2 cellular contexts compared by ENCODE assay signal in genomic region chr17:43611230-43611969, GRCh38.
TF ChIP-seq lines count a peak whose summit lies in the region.

No MANE protein-coding gene starts in this region.

TF ChIP-seq in HepG2, 621 proteins besides CTCF, POLR2A, EP300 and RAD21 (continues in another document):
- TF ChIP-seq HES4 (CRISPR knock-in tag; IDR thresholded peaks at IDR 0.05; ENCODE audit: borderline replicate concordance) (0 out of 2 replicates have a peak, but pooled peaks have one; percentile 21), ZNF510 (CRISPR knock-in tag; IDR thresholded peaks at IDR 0.05; ENCODE audit: low read depth) (no peak), KDM3A (CRISPR knock-in tag; IDR thresholded peaks at IDR 0.05; ENCODE audit: low read depth) (no peak), TEAD3 (CRISPR knock-in tag; optimal IDR thresholded peaks at IDR 0.05; ENCODE audit: borderline replicate concordance) (peak; percentile 48), ZSCAN20 (CRISPR knock-in tag; IDR thresholded peaks at IDR 0.05; ENCODE audit: borderline replicate concordance) (no peak), ZNF331 (CRISPR knock-in tag; IDR thresholded peaks at IDR 0.05) (no peak), DNMT1 (CRISPR knock-in tag; IDR thresholded peaks at IDR 0.05) (no peak), ZNF333 (CRISPR knock-in tag; IDR thresholded peaks at IDR 0.05; ENCODE audit: borderline replicate concordance) (no peak), ZNF281 (CRISPR knock-in tag; IDR thresholded peaks at IDR 0.05; ENCODE audit: borderline replicate concordance) (no peak), RBM39 (IDR thresholded peaks at IDR 0.05; ENCODE audit: low read depth, low read length, poor library complexity, severe bottlenecking) (no peak), SRF (IDR thresholded peaks at IDR 0.05; ENCODE audit: low read depth, low read length) (no peak), HOXA5 (CRISPR knock-in tag; IDR thresholded peaks at IDR 0.05) (no peak), TMF1 (CRISPR knock-in tag; IDR thresholded peaks at IDR 0.05; ENCODE audit: low read depth) (no peak), ZNF605 (CRISPR knock-in tag; IDR thresholded peaks at IDR 0.05) (no peak)
- TF ChIP-seq, protein P1, sequence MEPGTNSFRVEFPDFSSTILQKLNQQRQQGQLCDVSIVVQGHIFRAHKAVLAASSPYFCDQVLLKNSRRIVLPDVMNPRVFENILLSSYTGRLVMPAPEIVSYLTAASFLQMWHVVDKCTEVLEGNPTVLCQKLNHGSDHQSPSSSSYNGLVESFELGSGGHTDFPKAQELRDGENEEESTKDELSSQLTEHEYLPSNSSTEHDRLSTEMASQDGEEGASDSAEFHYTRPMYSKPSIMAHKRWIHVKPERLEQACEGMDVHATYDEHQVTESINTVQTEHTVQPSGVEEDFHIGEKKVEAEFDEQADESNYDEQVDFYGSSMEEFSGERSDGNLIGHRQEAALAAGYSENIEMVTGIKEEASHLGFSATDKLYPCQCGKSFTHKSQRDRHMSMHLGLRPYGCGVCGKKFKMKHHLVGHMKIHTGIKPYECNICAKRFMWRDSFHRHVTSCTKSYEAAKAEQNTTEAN (CRISPR knock-in tag; conservative IDR thresholded peaks at IDR 0.05): no peak
- TF ChIP-seq, protein P2, sequence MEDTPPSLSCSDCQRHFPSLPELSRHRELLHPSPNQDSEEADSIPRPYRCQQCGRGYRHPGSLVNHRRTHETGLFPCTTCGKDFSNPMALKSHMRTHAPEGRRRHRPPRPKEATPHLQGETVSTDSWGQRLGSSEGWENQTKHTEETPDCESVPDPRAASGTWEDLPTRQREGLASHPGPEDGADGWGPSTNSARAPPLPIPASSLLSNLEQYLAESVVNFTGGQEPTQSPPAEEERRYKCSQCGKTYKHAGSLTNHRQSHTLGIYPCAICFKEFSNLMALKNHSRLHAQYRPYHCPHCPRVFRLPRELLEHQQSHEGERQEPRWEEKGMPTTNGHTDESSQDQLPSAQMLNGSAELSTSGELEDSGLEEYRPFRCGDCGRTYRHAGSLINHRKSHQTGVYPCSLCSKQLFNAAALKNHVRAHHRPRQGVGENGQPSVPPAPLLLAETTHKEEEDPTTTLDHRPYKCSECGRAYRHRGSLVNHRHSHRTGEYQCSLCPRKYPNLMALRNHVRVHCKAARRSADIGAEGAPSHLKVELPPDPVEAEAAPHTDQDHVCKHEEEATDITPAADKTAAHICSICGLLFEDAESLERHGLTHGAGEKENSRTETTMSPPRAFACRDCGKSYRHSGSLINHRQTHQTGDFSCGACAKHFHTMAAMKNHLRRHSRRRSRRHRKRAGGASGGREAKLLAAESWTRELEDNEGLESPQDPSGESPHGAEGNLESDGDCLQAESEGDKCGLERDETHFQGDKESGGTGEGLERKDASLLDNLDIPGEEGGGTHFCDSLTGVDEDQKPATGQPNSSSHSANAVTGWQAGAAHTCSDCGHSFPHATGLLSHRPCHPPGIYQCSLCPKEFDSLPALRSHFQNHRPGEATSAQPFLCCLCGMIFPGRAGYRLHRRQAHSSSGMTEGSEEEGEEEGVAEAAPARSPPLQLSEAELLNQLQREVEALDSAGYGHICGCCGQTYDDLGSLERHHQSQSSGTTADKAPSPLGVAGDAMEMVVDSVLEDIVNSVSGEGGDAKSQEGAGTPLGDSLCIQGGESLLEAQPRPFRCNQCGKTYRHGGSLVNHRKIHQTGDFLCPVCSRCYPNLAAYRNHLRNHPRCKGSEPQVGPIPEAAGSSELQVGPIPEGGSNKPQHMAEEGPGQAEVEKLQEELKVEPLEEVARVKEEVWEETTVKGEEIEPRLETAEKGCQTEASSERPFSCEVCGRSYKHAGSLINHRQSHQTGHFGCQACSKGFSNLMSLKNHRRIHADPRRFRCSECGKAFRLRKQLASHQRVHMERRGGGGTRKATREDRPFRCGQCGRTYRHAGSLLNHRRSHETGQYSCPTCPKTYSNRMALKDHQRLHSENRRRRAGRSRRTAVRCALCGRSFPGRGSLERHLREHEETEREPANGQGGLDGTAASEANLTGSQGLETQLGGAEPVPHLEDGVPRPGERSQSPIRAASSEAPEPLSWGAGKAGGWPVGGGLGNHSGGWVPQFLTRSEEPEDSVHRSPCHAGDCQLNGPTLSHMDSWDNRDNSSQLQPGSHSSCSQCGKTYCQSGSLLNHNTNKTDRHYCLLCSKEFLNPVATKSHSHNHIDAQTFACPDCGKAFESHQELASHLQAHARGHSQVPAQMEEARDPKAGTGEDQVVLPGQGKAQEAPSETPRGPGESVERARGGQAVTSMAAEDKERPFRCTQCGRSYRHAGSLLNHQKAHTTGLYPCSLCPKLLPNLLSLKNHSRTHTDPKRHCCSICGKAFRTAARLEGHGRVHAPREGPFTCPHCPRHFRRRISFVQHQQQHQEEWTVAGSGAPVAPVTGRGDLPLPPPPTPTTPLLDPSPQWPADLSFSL (CRISPR knock-in tag; IDR thresholded peaks at IDR 0.05): no peak
- TF ChIP-seq, protein P3, sequence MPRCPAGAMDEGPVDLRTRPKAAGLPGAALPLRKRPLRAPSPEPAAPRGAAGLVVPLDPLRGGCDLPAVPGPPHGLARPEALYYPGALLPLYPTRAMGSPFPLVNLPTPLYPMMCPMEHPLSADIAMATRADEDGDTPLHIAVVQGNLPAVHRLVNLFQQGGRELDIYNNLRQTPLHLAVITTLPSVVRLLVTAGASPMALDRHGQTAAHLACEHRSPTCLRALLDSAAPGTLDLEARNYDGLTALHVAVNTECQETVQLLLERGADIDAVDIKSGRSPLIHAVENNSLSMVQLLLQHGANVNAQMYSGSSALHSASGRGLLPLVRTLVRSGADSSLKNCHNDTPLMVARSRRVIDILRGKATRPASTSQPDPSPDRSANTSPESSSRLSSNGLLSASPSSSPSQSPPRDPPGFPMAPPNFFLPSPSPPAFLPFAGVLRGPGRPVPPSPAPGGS (CRISPR knock-in tag; IDR thresholded peaks at IDR 0.05): no peak

TF ChIP-seq in H1, 55 proteins besides CTCF, POLR2A, EP300 and RAD21:
- TF ChIP-seq KDM4A (IDR thresholded peaks at IDR 0.05; ENCODE audit: low read depth, low read length, severe bottlenecking) (no peak), CHD1 (IDR thresholded peaks at IDR 0.05; ENCODE audit: low read depth, low read length) (no peak), POU5F1 (IDR thresholded peaks at IDR 0.05; ENCODE audit: low read depth, low read length) (no peak), CBX8 (IDR thresholded peaks at IDR 0.05; ENCODE audit: borderline replicate concordance, low read depth, low read length) (no peak), FOSL1 (IDR thresholded peaks at IDR 0.05; ENCODE audit: insufficient read depth, low read depth, low read length) (no peak), CHD2 (IDR thresholded peaks at IDR 0.05; ENCODE audit: low read length) (no peak), HDAC6 (IDR thresholded peaks at IDR 0.05; ENCODE audit: low read depth, low read length) (no peak), SAP30 (IDR thresholded peaks at IDR 0.05; ENCODE audit: insufficient read depth, insufficient replicate concordance, low read length) (no peak), EZH2 (IDR thresholded peaks at IDR 0.05; ENCODE audit: low read depth, low read length, severe bottlenecking) (no peak), YY1 (IDR thresholded peaks at IDR 0.05; ENCODE audit: low read depth, low read length) (no peak), SP4 (IDR thresholded peaks at IDR 0.05; ENCODE audit: low read length) (no peak), CTBP2 (IDR thresholded peaks at IDR 0.05; ENCODE audit: borderline replicate concordance, insufficient read depth, insufficient read length, low read length) (no peak), NRF1 (IDR thresholded peaks at IDR 0.05; ENCODE audit: low read depth, low read length) (no peak), ATF2 (IDR thresholded peaks at IDR 0.05; ENCODE audit: low read length) (no peak), JUND (IDR thresholded peaks at IDR 0.05; ENCODE audit: low read length) (no peak)
